In genomic region chr4:139764192-139764591, GRCh38 we compare ENCODE assay signal across 15 cellular contexts.
DNase-seq lines count a peak whose midpoint lies in the region; ATAC-seq, FAIRE-seq and TF ChIP-seq lines count a peak whose summit lies in the region.
"Had no signal": no experiment of that assay in that cellular context is flagged by ENCODE, and none has a peak within 500 bp of the region (broad histone marks: within the 10 kb centered on the region; RNA-seq: fewer than 3 reads in every experiment).

No MANE protein-coding gene starts in this region.

- no peak for TF ChIP-seq CTCF in PC-3 (conservative IDR thresholded peaks at IDR 0.05; ENCODE audit: low read depth, low read length)
- no peak for TF ChIP-seq CTCF in endothelial cell of umbilical vein (IDR thresholded peaks at IDR 0.05; ENCODE audit: extremely low read depth in 1 of 2, insufficient read depth in 1 of 2, low read depth in 1 of 2, low read length in 2 of 2)

- no peak overlapping the region for H4K8ac ChIP-seq in mesenchymal stem cell (ENCODE audit: low read length)

- BruUV-seq in PC-3 (replicated peaks; lab: Mats Ljungman, UMichigan) (no TSS peak), endothelial cell of umbilical vein (replicated peaks; lab: Mats Ljungman, UMichigan) (no TSS peak)

- intact Hi-C loops in PC-3 (cut with micrococcal nuclease): no loop called here
- intact Hi-C loops in endothelial cell of umbilical vein (cut with micrococcal nuclease): loop anchor here (5.0 kb wide), 1 partner anchor 107 kb away; no protein-coding TSS in a partner anchor

- 81% methylated on average over 8 of the region's 8 CpGs for WGBS in mesenchymal stem cell

- H3K27me3 ChIP-seq in PC-3 (ENCODE audit: low read length): no peaks in the 10 kb centered on the region
- H3K27me3 ChIP-seq in endothelial cell of umbilical vein (ENCODE audit: control insufficient read depth in 2 of 2, insufficient read depth in 2 of 2, low read length in 2 of 2): no peaks in the 10 kb centered on the region
- H3K27me3 ChIP-seq in mesenchymal stem cell (ENCODE audit: control insufficient read depth in 1 of 2, insufficient read depth in 1 of 2, low read length in 2 of 2): no peaks in the 10 kb centered on the region
- no peaks in the 10 kb centered on the region for H3K27me3 ChIP-seq in subcutaneous abdominal adipose tissue (ENCODE audit: control insufficient read depth in 5 of 5, insufficient read depth in 4 of 5, low read length in 5 of 5)
- H3K27me3 ChIP-seq: SJSA1 had no signal

- peak overlapping the region in 1 of 2 experiments; percentile 67 for H3K18ac ChIP-seq in mesenchymal stem cell (ENCODE audit: low read depth in 1 of 2, low read length in 2 of 2)

- peak overlapping the region; percentile 71 for H4K91ac ChIP-seq in mesenchymal stem cell (ENCODE audit: low read length)

- H3K9me3 ChIP-seq in PC-3 (ENCODE audit: low read length) (no peaks in the 10 kb centered on the region), endothelial cell of umbilical vein (replicated peaks; ENCODE audit: control insufficient read depth, insufficient read depth, low read length) (no peaks in the 10 kb centered on the region), mesenchymal stem cell (ENCODE audit: control insufficient read depth, low read length) (no peaks in the 10 kb centered on the region), subcutaneous abdominal adipose tissue (ENCODE audit: control insufficient read depth in 5 of 5, low read length in 5 of 5) (no peaks in the 10 kb centered on the region)
- H3K9me3 ChIP-seq: SJSA1 had no signal

- H3K36me3 ChIP-seq in PC-3 (ENCODE audit: low read depth, low read length) (no peaks in the 10 kb centered on the region; the same call in 1 of the 2 replicates), endothelial cell of umbilical vein (ENCODE audit: control insufficient read depth in 2 of 2, extremely low read depth in 1 of 2, insufficient read depth in 2 of 2, low read length in 2 of 2) (no peaks in the 10 kb centered on the region), mesenchymal stem cell (ENCODE audit: control insufficient read depth in 1 of 2, insufficient read depth in 2 of 2, low read depth in 1 of 2, low read length in 2 of 2) (no peaks in the 10 kb centered on the region), subcutaneous abdominal adipose tissue (ENCODE audit: control insufficient read depth in 5 of 5, insufficient read depth in 5 of 5, low read length in 5 of 5) (no peaks in the 10 kb centered on the region)
- H3K36me3 ChIP-seq: SJSA1 had no signal

- H3K4me3 ChIP-seq in PC-3 (ENCODE audit: low read length) (no peak overlapping the region), endothelial cell of umbilical vein (replicated peaks in 1 of 3; ENCODE audit: insufficient read depth in 1 of 3, low read depth in 1 of 3, low read length in 3 of 3) (peak overlapping the region in 2 of 3 experiments; percentile 3 to 59), mesenchymal stem cell (ENCODE audit: insufficient read depth in 1 of 2, low read depth in 1 of 2, low read length in 2 of 2) (no peak overlapping the region), subcutaneous abdominal adipose tissue (ENCODE audit: low read depth in 1 of 5, low read length in 5 of 5) (peak overlapping the region; percentile 38 to 65 (median 56))
- H3K4me3 ChIP-seq: SJSA1 had no signal

- H4K20me1 ChIP-seq in PC-3 (ENCODE audit: low read length) (no peaks in the 10 kb centered on the region), endothelial cell of umbilical vein (replicated peaks; ENCODE audit: control insufficient read depth, extremely low read depth, insufficient read depth, low read length) (no peaks in the 10 kb centered on the region)

- H2BK12ac ChIP-seq in mesenchymal stem cell (ENCODE audit: low read length in 2 of 2): peak overlapping the region in 1 of 2 experiments; percentile 49

- no peaks in the 10 kb centered on the region for H3K9me1 ChIP-seq in endothelial cell of umbilical vein (replicated peaks; ENCODE audit: control insufficient read depth, extremely low read depth, insufficient read depth, low read length)

- no peak overlapping the region for H2BK120ac ChIP-seq in mesenchymal stem cell (ENCODE audit: low read depth, low read length)

- H2BK15ac ChIP-seq in mesenchymal stem cell (ENCODE audit: low read depth, poor library complexity, severe bottlenecking): peak overlapping the region; percentile 82

- H3K4me1 ChIP-seq in PC-3 (ENCODE audit: insufficient read depth, low read length) (no peaks in the 10 kb centered on the region; the same call in 1 of the 2 replicates), endothelial cell of umbilical vein (ENCODE audit: control insufficient read depth, extremely low read depth, insufficient read depth, low read length) (peaks cover 41% of the 10 kb centered on the region), mesenchymal stem cell (ENCODE audit: control insufficient read depth, insufficient read depth, low read depth, low read length) (peaks cover 11% of the 10 kb centered on the region), subcutaneous abdominal adipose tissue (ENCODE audit: control insufficient read depth in 5 of 5, insufficient read depth in 5 of 5, low read length in 5 of 5) (peaks cover 8 to 51% (median 47%) of the 10 kb centered on the region in 5 donors)
- H3K4me1 ChIP-seq: SJSA1 had no signal

- H3K4me2 ChIP-seq in PC-3 (ENCODE audit: low read length) (no peak overlapping the region), endothelial cell of umbilical vein (ENCODE audit: insufficient read depth, low read length) (peak overlapping the region; percentile 70), mesenchymal stem cell (ENCODE audit: low read length, poor library complexity, severe bottlenecking) (no peak overlapping the region)

- dilution Hi-C loops in endothelial cell of umbilical vein (cut with MboI; ENCODE audit: extremely low pct_ligation_motif_present, low sequenced_read_pairs): no loop called here

- no peak overlapping the region for H2BK5ac ChIP-seq in mesenchymal stem cell (ENCODE audit: low read depth, low read length, poor library complexity, severe bottlenecking)

- H3K23ac ChIP-seq in mesenchymal stem cell (ENCODE audit: low read length in 2 of 2): no peak overlapping the region

- no peak overlapping the region for H2AFZ ChIP-seq in PC-3 (ENCODE audit: low read length)
- H2AFZ ChIP-seq in endothelial cell of umbilical vein (ENCODE audit: low read depth, low read length): peak overlapping the region; percentile 9
- no peak overlapping the region for H2AFZ ChIP-seq in mesenchymal stem cell (ENCODE audit: low read depth, low read length)
- H2AFZ ChIP-seq: parathyroid adenoma had no signal

- no peak for TF ChIP-seq POLR2A in endothelial cell of umbilical vein (IDR thresholded peaks at IDR 0.05; ENCODE audit: low read depth, low read length)

- CTCF ChIA-PET in PC-3 (lab: Charles Lee): no interaction called here
- CTCF ChIA-PET in endothelial cell of umbilical vein (lab: Charles Lee): interaction anchor here (0.8 to 2.8 kb wide), 9 partner anchors 11 to 566 kb away, joined by 3 to 14 read pairs (median 4); no protein-coding TSS in a partner anchor

- no peak for DNase-seq in PC-3
- DNase-seq in endothelial cell of umbilical vein (ENCODE audit: low read depth, low spot score): no peak
- no peak for DNase-seq in mesenchymal stem cell
- no peak for DNase-seq in urothelium cell line (ENCODE audit: low spot score)
- no peak for DNase-seq in AG20443 (ENCODE audit: low spot score)
- DNase-seq: activated CD4-positive, alpha-beta T cell treated with anti-CD3 and anti-CD28 coated beads for 4 hours; CD4-positive, CD25-positive, alpha-beta regulatory T cell; effector memory CD4-positive, alpha-beta T cell; NCI-H1436 treated with DMSO at 0.1 percent for 48 hours; stimulated activated CD4-positive, alpha-beta T cell treated with anti-CD3 and anti-CD28 coated beads, Interleukin-2, amount 100 ng/mL, for 48 hours had no signal

- H3K9ac ChIP-seq in PC-3 (ENCODE audit: low read length) (no peak overlapping the region), endothelial cell of umbilical vein (replicated peaks; ENCODE audit: extremely low read depth, insufficient read depth, low read length) (peak overlapping the region; percentile 67), mesenchymal stem cell (ENCODE audit: low read length) (no peak overlapping the region), subcutaneous abdominal adipose tissue (ENCODE audit: low read length in 5 of 5) (peak overlapping the region in 4 of 5 donors; percentile 4 to 54 (median 38))
- H3K9ac ChIP-seq: parathyroid adenoma had no signal

- H3K27ac ChIP-seq in PC-3 (ENCODE audit: low read length) (no peak overlapping the region), endothelial cell of umbilical vein (ENCODE audit: insufficient read depth, low read depth, low read length) (peak overlapping the region; percentile 78), mesenchymal stem cell (ENCODE audit: low read length, poor library complexity, severe bottlenecking) (no peak overlapping the region), subcutaneous abdominal adipose tissue (ENCODE audit: low read depth, low read length) (peak overlapping the region; percentile 96)
- H3K27ac ChIP-seq: parathyroid adenoma, SJSA1 had no signal

- H3K4ac ChIP-seq in mesenchymal stem cell (ENCODE audit: low read depth in 1 of 2, low read length in 2 of 2): peak overlapping the region in 1 of 2 experiments; percentile 61

- peak overlapping the region in 1 of 2 experiments; percentile 37 for H3K14ac ChIP-seq in mesenchymal stem cell (ENCODE audit: low read length in 2 of 2)

- FAIRE-seq in endothelial cell of umbilical vein (lab: Jason Lieb, UNC): no peak
- FAIRE-seq in urothelium cell line (lab: Jason Lieb, UNC): no peak

- H3F3A ChIP-seq in PC-3 (ENCODE audit: low read length, unreplicated experiment): no peaks in the 10 kb centered on the region

- POLR2A ChIA-PET in PC-3 (lab: Charles Lee; ENCODE audit: unreplicated experiment) (no interaction called here), endothelial cell of umbilical vein (lab: Charles Lee) (interaction anchor here (0.6 kb wide), 2 partner anchors 27 to 467 kb away, joined by 4 to 5 read pairs; no protein-coding TSS in a partner anchor)

- H3K9me2 ChIP-seq in PC-3 (replicated peaks; ENCODE audit: low read length): no peaks in the 10 kb centered on the region

- H3K79me1 ChIP-seq in mesenchymal stem cell (replicated peaks; ENCODE audit: low read length, poor library complexity, severe bottlenecking): peaks cover 7% of the 10 kb centered on the region

- no peak overlapping the region for H2AK5ac ChIP-seq in mesenchymal stem cell (ENCODE audit: low read length, severe bottlenecking)

- ATAC-seq in PC-3: 0 out of 2 replicates have a peak, but pooled peaks have one; percentile 27
- no peak for ATAC-seq in GM18861 (IDR thresholded peaks at IDR 0.05; ENCODE audit: unreplicated experiment)
- no peak for ATAC-seq in GM21786 (IDR thresholded peaks at IDR 0.05; ENCODE audit: unreplicated experiment)

- no peaks in the 10 kb centered on the region for H3K79me2 ChIP-seq in PC-3 (ENCODE audit: low read length)
- no peaks in the 10 kb centered on the region for H3K79me2 ChIP-seq in endothelial cell of umbilical vein (ENCODE audit: control insufficient read depth, insufficient read depth, low read length)

TF ChIP-seq in endothelial cell of umbilical vein, 7 proteins besides CTCF, POLR2A, EP300 and RAD21 (continues in another document):
- TF ChIP-seq GATA2 (IDR thresholded peaks at IDR 0.05; ENCODE audit: insufficient read depth, insufficient read length, low read depth, low read length): no peak

Comparison
In these comparisons a context has a peak if more than half of its experiments do, and no peak if none do; other contexts are left out.
1. H3K27ac ChIP-seq: peak in endothelial cell of umbilical vein (single experiment) and subcutaneous abdominal adipose tissue (single experiment); none in PC-3 (single experiment) and mesenchymal stem cell (single experiment).
2. H3K4me3 ChIP-seq: peak in endothelial cell of umbilical vein (2 of 3) and subcutaneous abdominal adipose tissue (5 of 5); none in PC-3 (single experiment) and mesenchymal stem cell (0 of 2).
3. H3K9ac ChIP-seq: peak in endothelial cell of umbilical vein (single experiment) and subcutaneous abdominal adipose tissue (4 of 5); none in PC-3 (single experiment) and mesenchymal stem cell (single experiment).